In the genomic region with DNA sequence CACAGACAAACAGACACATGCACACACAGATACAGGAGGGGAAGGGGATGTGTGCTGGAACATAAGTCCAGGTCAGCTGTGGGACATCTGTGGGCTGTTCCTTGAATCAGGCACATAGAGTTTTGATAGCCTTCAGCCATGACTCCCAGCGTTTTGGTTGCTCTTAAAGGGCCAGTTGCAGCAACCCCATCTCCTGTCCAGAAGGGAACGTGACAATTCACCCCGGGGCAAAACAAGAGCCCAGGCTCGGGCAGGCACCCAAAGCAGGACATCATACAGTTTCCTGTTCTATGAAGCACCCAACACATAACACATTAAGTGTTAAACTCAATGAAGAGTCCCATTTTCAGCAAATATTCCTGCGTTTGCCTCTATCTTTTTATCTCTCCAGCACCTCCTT, we compare ENCODE assay signal across 21 cellular contexts. TPM values are rescaled to one million over a fixed set of nuclear protein-coding genes. Genes with fewer than 3 reads are reported as not detected.
DNase-seq lines count a peak whose midpoint lies in the region; ATAC-seq, FAIRE-seq and TF ChIP-seq lines count a peak whose summit lies in the region.
"Had no signal": no experiment of that assay in that cellular context is flagged by ENCODE, and none has a peak within 500 bp of the region (broad histone marks: within the 10 kb centered on the region; RNA-seq: fewer than 3 reads in every experiment).

No MANE protein-coding gene starts in this region.

- TF ChIP-seq POLR2A in HCT116 (IDR thresholded peaks at IDR 0.05; ENCODE audit: borderline replicate concordance, extremely low read depth, insufficient read depth, insufficient read length) (no peak), H1 (IDR thresholded peaks at IDR 0.05; ENCODE audit: control extremely low read depth in 1 of 2, low read depth in 2 of 2, low read length in 2 of 2) (no peak)

- no peaks in the 10 kb centered on the region for H3K23me2 ChIP-seq in H1 (ENCODE audit: low read depth, low read length)

- no peak overlapping the region for H4K8ac ChIP-seq in H1 (ENCODE audit: extremely low read depth, insufficient read depth, low read length)

- H3K79me1 ChIP-seq in H1 (ENCODE audit: low read depth, low read length), result no peaks in the 10 kb centered on the region

- CTCF ChIA-PET in HCT116 (lab: Charles Lee) (no interaction called here), H1 (lab: Charles Lee; ENCODE audit: partially characterized antibody) (no interaction called here)

- H3K9me3 ChIP-seq in HCT116 (ENCODE audit: control insufficient read depth in 1 of 2, insufficient read depth in 1 of 2, low read depth in 1 of 2, low read length in 2 of 2) (no peaks in the 10 kb centered on the region), H1 (ENCODE audit: insufficient read depth in 2 of 2, low read depth in 1 of 2, low read length in 1 of 2) (no peaks in the 10 kb centered on the region)
- H3K9me3 ChIP-seq: A549, BE2C, HAP-1 had no signal

- H2BK12ac ChIP-seq in H1 (ENCODE audit: low read depth, low read length), result 0 out of 2 replicates have a peak overlapping the region, but pooled peaks have one; percentile 12

- DNase-seq in EL (peak; percentile 56), HCT116 (ENCODE audit: low read depth, low spot score) (no peak), H1 (ENCODE audit: low read depth in 1 of 2, low spot score in 2 of 2) (no peak), osteocyte (ENCODE audit: extremely low spot score, unreplicated experiment) (no peak), DMS79 treated with DMSO at 0.1 percent for 48 hours (lab: John Stamatoyannopoulos, UW) (no peak)
- no peak for DNase-seq in activated T-helper 1 cell treated with anti-CD3 and anti-CD28 coated beads, Interleukin-12 subunit alpha, Interleukin-12 subunit beta, Interleukin-2, Interleukin-4 antibody, amounts not matched to agents 30 ng/mL and 10 ng/mL and 1 ng/mL, durations not matched to agents 14 hours and 24 hours and 36 hours (ENCODE audit: low spot score)
- DNase-seq: BE2C; CD4-positive, alpha-beta memory T cell; COR-L47; DMS153; DND-41; GOT3 had no signal

- H3K4me1 ChIP-seq in HCT116 (ENCODE audit: control insufficient read depth in 1 of 2, insufficient read depth in 2 of 2, low read length in 2 of 2), result no peaks in the 10 kb centered on the region
- H3K4me1 ChIP-seq in H1 (replicated peaks in 1 of 4; ENCODE audit: control insufficient read depth in 3 of 4, insufficient read depth in 4 of 4, low read length in 3 of 4), result no peaks in the 10 kb centered on the region
- H3K4me1 ChIP-seq: A549, BE2C, HAP-1 had no signal

- POLR2A ChIA-PET in HCT116 (lab: Charles Lee), result no interaction called here
- POLR2A ChIA-PET in H1 (lab: Charles Lee; ENCODE audit: partially characterized antibody), result no interaction called here

- H3K27ac ChIP-seq in HCT116 (ENCODE audit: low read depth, low read length) (no peak overlapping the region), H1 (ENCODE audit: low read depth, low read length) (no peak overlapping the region)
- H3K27ac ChIP-seq: A549, C4-2B had no signal

- H3K4me1 Mint-ChIP-seq in osteocyte (ENCODE audit: unreplicated experiment), result peaks cover 7% of the 10 kb centered on the region
- no peaks in the 10 kb centered on the region for H3K4me1 Mint-ChIP-seq in activated T-helper 1 cell treated with anti-CD3 and anti-CD28 coated beads, Interleukin-12 subunit alpha, Interleukin-12 subunit beta, Interleukin-2, Interleukin-4 antibody, amounts not matched to agents 30 ng/mL and 10 ng/mL and 1 ng/mL, durations not matched to agents 14 hours and 24 hours and 36 hours (ENCODE audit: low read depth)
- H3K4me1 Mint-ChIP-seq: CD4-positive, alpha-beta memory T cell had no signal

- no peak overlapping the region for H4K91ac ChIP-seq in H1 (replicated peaks; ENCODE audit: insufficient read length, low read length)

- peak overlapping the region; percentile 63 for H3K27ac Mint-ChIP-seq in osteocyte (ENCODE audit: unreplicated experiment)
- no peak overlapping the region for H3K27ac Mint-ChIP-seq in activated T-helper 1 cell treated with anti-CD3 and anti-CD28 coated beads, Interleukin-12 subunit alpha, Interleukin-12 subunit beta, Interleukin-2, Interleukin-4 antibody, amounts not matched to agents 30 ng/mL and 10 ng/mL and 1 ng/mL, durations not matched to agents 14 hours and 24 hours and 36 hours

- no peak overlapping the region for H4K5ac ChIP-seq in H1 (ENCODE audit: insufficient read length, low read depth, low read length)

- no peak overlapping the region for H3K18ac ChIP-seq in H1 (ENCODE audit: extremely low read depth, low read length)

- RAD21 ChIA-PET in HCT116 (lab: Charles Lee; ENCODE audit: low non-redundant PET in 1 of 2, low total read pairs in 2 of 2, uncharacterized antibody in 2 of 2, unreplicated experiment in 2 of 2), result no interaction called here

- H3K23ac ChIP-seq in H1 (ENCODE audit: insufficient read length), result no peak overlapping the region

- peaks cover 21% of the 10 kb centered on the region for H3K36me3 Mint-ChIP-seq in osteocyte (ENCODE audit: unreplicated experiment)
- no peaks in the 10 kb centered on the region for H3K36me3 Mint-ChIP-seq in activated T-helper 1 cell treated with anti-CD3 and anti-CD28 coated beads, Interleukin-12 subunit alpha, Interleukin-12 subunit beta, Interleukin-2, Interleukin-4 antibody, amounts not matched to agents 30 ng/mL and 10 ng/mL and 1 ng/mL, durations not matched to agents 14 hours and 24 hours and 36 hours (ENCODE audit: low read depth)
- H3K36me3 Mint-ChIP-seq: CD4-positive, alpha-beta memory T cell had no signal

- H3K9ac ChIP-seq in HCT116 (ENCODE audit: low read length) (no peak overlapping the region), H1 (replicated peaks in 1 of 4; ENCODE audit: extremely low read depth in 1 of 4, low read depth in 3 of 4, low read length in 3 of 4) (no peak overlapping the region)

- no peaks in the 10 kb centered on the region for H3K36me3 ChIP-seq in HCT116 (ENCODE audit: control insufficient read depth in 1 of 2, insufficient read depth in 2 of 2, low read length in 2 of 2)
- 0 out of 8 replicates have a peak, but pooled peaks cover 0 to 2% (median 0%) of the 10 kb centered on the region in 4 experiments for H3K36me3 ChIP-seq in H1 (ENCODE audit: control insufficient read depth in 2 of 4, insufficient read depth in 4 of 4, low read length in 3 of 4)
- H3K36me3 ChIP-seq: BE2C, HAP-1 had no signal

- peak; percentile 40; the same call in 1 of the 2 replicates for ATAC-seq in HCT116
- ATAC-seq: A549, GM12878, HepG2 had no signal

- H2BK15ac ChIP-seq in H1 (ENCODE audit: low read length), result no peak overlapping the region

- no peaks in the 10 kb centered on the region for H3K9me2 ChIP-seq in HCT116 (ENCODE audit: insufficient read depth)

- no peak for FAIRE-seq in H1 (lab: Jason Lieb, UNC)
- FAIRE-seq: A549, D721Med, GM12878, GM18507, HepG2, HTR-8/SVneo had no signal

- H2AFZ ChIP-seq in HCT116 (ENCODE audit: low read depth, low read length, poor library complexity, severe bottlenecking), result no peak overlapping the region
- no peak overlapping the region for H2AFZ ChIP-seq in H1 (ENCODE audit: low read length)

- no peak overlapping the region for H3K4me2 ChIP-seq in HCT116 (ENCODE audit: low read length)
- no peak overlapping the region for H3K4me2 ChIP-seq in H1 (ENCODE audit: insufficient read depth in 1 of 2, low read depth in 2 of 2, low read length in 2 of 2)
- H3K4me2 ChIP-seq: A549 had no signal

- H3K79me2 ChIP-seq in HCT116 (ENCODE audit: insufficient read depth, low read length) (no peaks in the 10 kb centered on the region), H1 (ENCODE audit: control insufficient read depth in 1 of 2, insufficient read depth in 2 of 2, low read length in 2 of 2) (no peaks in the 10 kb centered on the region)

- H4K20me1 ChIP-seq in HCT116 (ENCODE audit: insufficient read depth), result no peaks in the 10 kb centered on the region
- H4K20me1 ChIP-seq in H1 (replicated peaks in 1 of 2; ENCODE audit: control insufficient read depth in 1 of 2, insufficient read depth in 2 of 2, low read length in 2 of 2), result peaks cover 0 to 4% of the 10 kb centered on the region in 2 experiments

- BruUV-seq in HCT116 (replicated peaks; lab: Mats Ljungman, UMichigan), result no TSS peak

- H3K14ac ChIP-seq in H1 (ENCODE audit: insufficient read length), result no peak overlapping the region

- H3K4ac ChIP-seq in H1 (replicated peaks; ENCODE audit: insufficient read length, low read depth, low read length), result no peak overlapping the region

- 83% methylated on average over 5 of the region's 5 CpGs; no CpG with 5 or more reads in 1 of the 2 experiments for WGBS in H1 (ENCODE audit: extremely low coverage in 1 of 2, insufficient coverage in 1 of 2, insufficient read length in 1 of 2, insufficient replicate concordance in 2 of 2, low coverage in 1 of 2, low lambda C conversion rate in 2 of 2, missing lambda C conversion rate in 1 of 2), 2 experiments

- H3K27me3 ChIP-seq in HCT116 (ENCODE audit: insufficient read depth, low read length) (no peaks in the 10 kb centered on the region), H1 (replicated peaks in 1 of 4; ENCODE audit: control insufficient read depth in 3 of 4, extremely low read depth in 1 of 4, insufficient read depth in 3 of 4, low read length in 3 of 4) (no peaks in the 10 kb centered on the region; a peak in 1 of 7 replicates)

- H2BK5ac ChIP-seq in H1 (ENCODE audit: low read depth, low read length), result no peak overlapping the region

- H3K56ac ChIP-seq in H1 (replicated peaks; ENCODE audit: insufficient read length, low read depth, low read length), result no peak overlapping the region

- no peak for TF ChIP-seq RAD21 in HCT116 (IDR thresholded peaks at IDR 0.05; ENCODE audit: low read depth)
- no peak for TF ChIP-seq RAD21 in H1 (IDR thresholded peaks at IDR 0.05 in 1 of 2, conservative IDR thresholded peaks at IDR 0.05 in 1 of 2; ENCODE audit: low read depth in 2 of 2, low read length in 2 of 2)

- TF ChIP-seq EP300 in H1 (IDR thresholded peaks at IDR 0.05; ENCODE audit: borderline replicate concordance in 1 of 2, low read depth in 2 of 2, low read length in 2 of 2), result no peak

- TF ChIP-seq CTCF in HCT116 (IDR thresholded peaks at IDR 0.05 in 2 of 3, conservative IDR thresholded peaks at IDR 0.05 in 1 of 3; ENCODE audit: borderline replicate concordance in 1 of 3, insufficient read depth in 1 of 3, low read depth in 2 of 3, low read length in 2 of 3), result no peak
- TF ChIP-seq CTCF in H1 (IDR thresholded peaks at IDR 0.05; ENCODE audit: control extremely low read depth in 1 of 3, insufficient read depth in 1 of 3, low read depth in 1 of 3, low read length in 3 of 3), result no peak
- TF ChIP-seq CTCF in osteocyte (IDR thresholded peaks at IDR 0.05), result no peak

- H2AK5ac ChIP-seq in H1 (ENCODE audit: low read depth, low read length), result no peak overlapping the region

- H3K4me3 Mint-ChIP-seq in osteocyte (ENCODE audit: unreplicated experiment), result no peak overlapping the region
- H3K4me3 Mint-ChIP-seq in activated T-helper 1 cell treated with anti-CD3 and anti-CD28 coated beads, Interleukin-12 subunit alpha, Interleukin-12 subunit beta, Interleukin-2, Interleukin-4 antibody, amounts not matched to agents 30 ng/mL and 10 ng/mL and 1 ng/mL, durations not matched to agents 14 hours and 24 hours and 36 hours, result no peak overlapping the region
- H3K4me3 Mint-ChIP-seq: CD4-positive, alpha-beta memory T cell had no signal

- H2BK120ac ChIP-seq in H1 (replicated peaks; ENCODE audit: low read depth, low read length), result no peak overlapping the region

- H2BK20ac ChIP-seq in H1 (ENCODE audit: low read length), result no peak overlapping the region

- H3K4me3 ChIP-seq in HCT116 (replicated peaks in 1 of 2; ENCODE audit: low read depth in 1 of 2, low read length in 2 of 2) (no peak overlapping the region), H1 (ENCODE audit: extremely low read depth in 1 of 4, insufficient read depth in 2 of 4, low read depth in 3 of 4, low read length in 4 of 4) (no peak overlapping the region)
- H3K4me3 ChIP-seq: A549, GM12878, HAP-1 had no signal

- peaks cover 8% of the 10 kb centered on the region for H3K9me3 Mint-ChIP-seq in osteocyte (ENCODE audit: unreplicated experiment)
- no peaks in the 10 kb centered on the region for H3K9me3 Mint-ChIP-seq in activated T-helper 1 cell treated with anti-CD3 and anti-CD28 coated beads, Interleukin-12 subunit alpha, Interleukin-12 subunit beta, Interleukin-2, Interleukin-4 antibody, amounts not matched to agents 30 ng/mL and 10 ng/mL and 1 ng/mL, durations not matched to agents 14 hours and 24 hours and 36 hours

- no peaks in the 10 kb centered on the region for H3K27me3 Mint-ChIP-seq in osteocyte (ENCODE audit: unreplicated experiment)
- H3K27me3 Mint-ChIP-seq in activated T-helper 1 cell treated with anti-CD3 and anti-CD28 coated beads, Interleukin-12 subunit alpha, Interleukin-12 subunit beta, Interleukin-2, Interleukin-4 antibody, amounts not matched to agents 30 ng/mL and 10 ng/mL and 1 ng/mL, durations not matched to agents 14 hours and 24 hours and 36 hours (ENCODE audit: insufficient read depth), result no peaks in the 10 kb centered on the region

- intact Hi-C loops in HCT116 (cut with micrococcal nuclease), result no loop called here
- intact Hi-C loops in activated T-helper 1 cell treated with anti-CD3 and anti-CD28 coated beads, Interleukin-12 subunit alpha, Interleukin-12 subunit beta, Interleukin-2, Interleukin-4 antibody, amounts not matched to agents 30 ng/mL and 10 ng/mL and 1 ng/mL, durations not matched to agents 14 hours and 24 hours and 36 hours (cut with micrococcal nuclease), result loop anchor here (5.0 kb wide), 1 partner anchor 840 kb away; no protein-coding TSS in a partner anchor

RNA-seq across cellular contexts. Expression of a gene that starts 9.5 kb away (rescaled TPM):
- total RNA-seq in HCT116 (2021; ENCODE audit: unreplicated experiment) (not detected), osteocyte (4.6 and 5.3 TPM in 2 replicates)
- 0.04 and 0.09 TPM in 2 replicates for polyA plus RNA-seq in HCT116 (2012)
- 0.19 TPM in 2 replicates for total RNA-seq in H1 (2021; fragmentation: NEBNext Ultra II Directional; extraction: Animal tissue kit (Norgen Biotek cat#: 25700))
- polyA plus RNA-seq in H1 (2011; rRNA removed), result 0.08 and 0.11 TPM in 2 replicates
- polyA plus RNA-seq in H1 (2011; cell fraction: cytosol; rRNA removed), result 0.09 TPM
- polyA plus RNA-seq in H1 (2011; cell fraction: nucleus; rRNA removed), result 0.19 TPM
- polyA plus RNA-seq in H1 (2012, experiment 1 of 2), result 0.09 to 0.23 TPM (median 0.18 TPM) in 4 replicates
- polyA plus RNA-seq in H1 (2012, experiment 2 of 2), result not detected
- 0.14 TPM for polyA plus RNA-seq in H1 (2013, experiment 1 of 2)
- 0.13 TPM for polyA plus RNA-seq in H1 (2013, experiment 2 of 2)
- polyA minus RNA-seq in H1 (2011; rRNA and poly(A)+ RNA removed), result 0.10 and 0.22 TPM in 2 replicates
- not detected for polyA minus RNA-seq in H1 (2011; cell fraction: cytosol; rRNA and poly(A)+ RNA removed)
- polyA minus RNA-seq in H1 (2011; cell fraction: nucleus; rRNA and poly(A)+ RNA removed), result not detected
- total RNA-seq in activated T-helper 1 cell treated with anti-CD3 and anti-CD28 coated beads, Interleukin-12 subunit alpha, Interleukin-12 subunit beta, Interleukin-2, Interleukin-4 antibody, amounts not matched to agents 30 ng/mL and 10 ng/mL and 1 ng/mL, durations not matched to agents 14 hours and 24 hours and 36 hours, result not detected in 2 replicates
- total RNA-seq: CD4-positive, alpha-beta memory T cell; G401; GM12878; HepG2 had no signal
- polyA plus RNA-seq: CD4-positive, alpha-beta memory T cell; GM12878; HepG2 had no signal
